1 cellular context compared by ENCODE assay signal in the genomic region with DNA sequence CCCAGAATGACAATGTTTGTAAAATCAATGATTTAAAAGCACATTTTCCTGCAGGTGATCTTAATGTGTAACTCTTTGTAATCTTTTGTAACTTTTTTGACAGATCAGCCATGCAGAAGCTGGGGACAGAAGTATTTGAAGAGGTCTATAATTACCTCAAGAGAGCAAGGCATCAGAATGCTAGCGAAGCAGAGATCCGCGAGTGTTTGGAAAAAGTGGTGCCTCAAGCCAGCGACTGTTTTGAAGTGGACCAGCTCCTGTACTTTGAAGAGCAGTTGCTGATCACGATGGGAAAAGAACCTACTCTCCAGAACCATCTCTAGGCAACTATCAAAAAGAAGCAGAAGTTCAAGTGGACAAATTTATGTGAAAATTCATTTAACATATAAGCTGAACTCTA.
TF ChIP-seq lines count a peak whose summit lies in the region.

No MANE protein-coding gene starts in this region.

TF ChIP-seq in A549, 52 proteins besides CTCF, POLR2A, EP300 and RAD21:
- TF ChIP-seq ZSCAN20 (CRISPR knock-in tag; IDR thresholded peaks at IDR 0.05): no peak
- TF ChIP-seq MYC (IDR thresholded peaks at IDR 0.05; ENCODE audit: borderline replicate concordance, low read length): no peak
- TF ChIP-seq, protein P1, sequence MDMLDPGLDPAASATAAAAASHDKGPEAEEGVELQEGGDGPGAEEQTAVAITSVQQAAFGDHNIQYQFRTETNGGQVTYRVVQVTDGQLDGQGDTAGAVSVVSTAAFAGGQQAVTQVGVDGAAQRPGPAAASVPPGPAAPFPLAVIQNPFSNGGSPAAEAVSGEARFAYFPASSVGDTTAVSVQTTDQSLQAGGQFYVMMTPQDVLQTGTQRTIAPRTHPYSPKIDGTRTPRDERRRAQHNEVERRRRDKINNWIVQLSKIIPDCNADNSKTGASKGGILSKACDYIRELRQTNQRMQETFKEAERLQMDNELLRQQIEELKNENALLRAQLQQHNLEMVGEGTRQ (IDR thresholded peaks at IDR 0.05): no peak
- TF ChIP-seq MAFK (IDR thresholded peaks at IDR 0.05; ENCODE audit: partially characterized antibody): no peak
- TF ChIP-seq, protein P2, sequence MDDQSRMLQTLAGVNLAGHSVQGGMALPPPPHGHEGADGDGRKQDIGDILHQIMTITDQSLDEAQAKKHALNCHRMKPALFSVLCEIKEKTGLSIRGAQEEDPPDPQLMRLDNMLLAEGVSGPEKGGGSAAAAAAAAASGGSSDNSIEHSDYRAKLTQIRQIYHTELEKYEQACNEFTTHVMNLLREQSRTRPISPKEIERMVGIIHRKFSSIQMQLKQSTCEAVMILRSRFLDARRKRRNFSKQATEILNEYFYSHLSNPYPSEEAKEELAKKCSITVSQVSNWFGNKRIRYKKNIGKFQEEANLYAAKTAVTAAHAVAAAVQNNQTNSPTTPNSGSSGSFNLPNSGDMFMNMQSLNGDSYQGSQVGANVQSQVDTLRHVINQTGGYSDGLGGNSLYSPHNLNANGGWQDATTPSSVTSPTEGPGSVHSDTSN (IDR thresholded peaks at IDR 0.05): no peak
- TF ChIP-seq, protein P3, sequence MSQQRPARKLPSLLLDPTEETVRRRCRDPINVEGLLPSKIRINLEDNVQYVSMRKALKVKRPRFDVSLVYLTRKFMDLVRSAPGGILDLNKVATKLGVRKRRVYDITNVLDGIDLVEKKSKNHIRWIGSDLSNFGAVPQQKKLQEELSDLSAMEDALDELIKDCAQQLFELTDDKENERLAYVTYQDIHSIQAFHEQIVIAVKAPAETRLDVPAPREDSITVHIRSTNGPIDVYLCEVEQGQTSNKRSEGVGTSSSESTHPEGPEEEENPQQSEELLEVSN (IDR thresholded peaks at IDR 0.05; ENCODE audit: borderline replicate concordance, low read depth): no peak
- TF ChIP-seq, protein P4, sequence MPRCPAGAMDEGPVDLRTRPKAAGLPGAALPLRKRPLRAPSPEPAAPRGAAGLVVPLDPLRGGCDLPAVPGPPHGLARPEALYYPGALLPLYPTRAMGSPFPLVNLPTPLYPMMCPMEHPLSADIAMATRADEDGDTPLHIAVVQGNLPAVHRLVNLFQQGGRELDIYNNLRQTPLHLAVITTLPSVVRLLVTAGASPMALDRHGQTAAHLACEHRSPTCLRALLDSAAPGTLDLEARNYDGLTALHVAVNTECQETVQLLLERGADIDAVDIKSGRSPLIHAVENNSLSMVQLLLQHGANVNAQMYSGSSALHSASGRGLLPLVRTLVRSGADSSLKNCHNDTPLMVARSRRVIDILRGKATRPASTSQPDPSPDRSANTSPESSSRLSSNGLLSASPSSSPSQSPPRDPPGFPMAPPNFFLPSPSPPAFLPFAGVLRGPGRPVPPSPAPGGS (IDR thresholded peaks at IDR 0.05): no peak
- no peak for TF ChIP-seq MAZ (IDR thresholded peaks at IDR 0.05; ENCODE audit: borderline replicate concordance, low read depth, low read length)
- TF ChIP-seq, protein P5, sequence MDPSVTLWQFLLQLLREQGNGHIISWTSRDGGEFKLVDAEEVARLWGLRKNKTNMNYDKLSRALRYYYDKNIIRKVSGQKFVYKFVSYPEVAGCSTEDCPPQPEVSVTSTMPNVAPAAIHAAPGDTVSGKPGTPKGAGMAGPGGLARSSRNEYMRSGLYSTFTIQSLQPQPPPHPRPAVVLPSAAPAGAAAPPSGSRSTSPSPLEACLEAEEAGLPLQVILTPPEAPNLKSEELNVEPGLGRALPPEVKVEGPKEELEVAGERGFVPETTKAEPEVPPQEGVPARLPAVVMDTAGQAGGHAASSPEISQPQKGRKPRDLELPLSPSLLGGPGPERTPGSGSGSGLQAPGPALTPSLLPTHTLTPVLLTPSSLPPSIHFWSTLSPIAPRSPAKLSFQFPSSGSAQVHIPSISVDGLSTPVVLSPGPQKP (IDR thresholded peaks at IDR 0.05; ENCODE audit: low read depth, low read length): no peak
- no peak for TF ChIP-seq POLR2AphosphoS2 (conservative IDR thresholded peaks at IDR 0.05; ENCODE audit: low read length)
- TF ChIP-seq EHF (CRISPR knock-in tag; IDR thresholded peaks at IDR 0.05): no peak
- no peak for TF ChIP-seq PHF8 (IDR thresholded peaks at IDR 0.05; ENCODE audit: borderline replicate concordance, low read depth)
